Comparison of ENCODE assay signal across 8 cellular contexts in the genomic region with DNA sequence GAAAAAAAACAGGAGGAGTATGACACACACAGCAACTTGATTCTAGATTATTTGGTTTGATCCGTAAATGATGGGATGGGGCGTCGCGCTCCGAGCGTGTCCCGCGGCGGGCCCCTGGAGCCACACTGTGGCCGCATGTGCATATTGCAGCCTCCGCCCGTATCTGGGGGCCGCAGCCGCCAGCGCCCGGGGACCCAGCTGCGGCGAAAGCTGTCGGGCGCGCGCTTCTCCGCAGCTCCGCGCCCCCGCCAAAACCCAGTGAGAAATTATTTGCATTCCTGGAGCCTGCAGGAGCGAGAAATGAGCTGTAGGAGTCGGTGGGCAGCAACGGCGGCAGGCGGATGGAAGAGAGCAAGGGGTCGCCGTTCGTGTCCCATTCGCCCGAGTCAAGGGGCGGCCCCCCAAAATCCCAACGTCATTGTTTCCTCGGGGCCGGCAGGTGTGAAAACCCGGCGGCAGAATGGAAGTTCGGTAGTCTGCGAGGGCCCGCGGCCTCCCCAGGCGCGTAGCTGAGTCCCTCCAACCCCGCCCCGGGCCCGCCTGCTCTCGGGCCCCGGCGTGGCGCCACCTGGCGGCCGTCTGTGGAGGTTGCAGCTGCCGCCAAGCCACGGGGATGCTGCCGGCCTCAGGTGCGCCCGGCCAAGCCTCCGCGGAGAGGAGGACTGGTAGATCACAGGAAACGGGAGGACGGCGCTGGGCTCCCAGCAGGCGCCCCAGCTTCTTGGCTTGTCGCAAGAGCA.
A peak's percentile ranks its signal among the peaks of the same experiment; 100 is the strongest.
DNase-seq lines count a peak whose midpoint lies in the region; ATAC-seq and TF ChIP-seq lines count a peak whose summit lies in the region.
"Not testable (repeated sequence)": the region's sequence is repeated elsewhere in the genome, so short reads cannot be mapped to it uniquely, and the experiment has no call there.

No MANE protein-coding gene starts in this region.

- not testable (repeated sequence) for H3K36me3 ChIP-seq in BJ (ENCODE audit: control insufficient read depth, insufficient read depth, low read length); colonic mucosa; liver (ENCODE audit: control insufficient read depth in 4 of 4, insufficient read depth in 3 of 4, low read depth in 1 of 4, low read length in 3 of 4)

- not testable (repeated sequence) for H3K27me3 ChIP-seq in BJ (ENCODE audit: control insufficient read depth, insufficient read depth, low read length); colonic mucosa; liver (ENCODE audit: control insufficient read depth in 4 of 4, insufficient read depth in 4 of 4, low read length in 3 of 4)

- intact Hi-C loops in colonic mucosa (cut with DNase I): not testable (repeated sequence)

- not testable (repeated sequence) for H3K4me1 ChIP-seq in colonic mucosa; liver (ENCODE audit: control insufficient read depth in 4 of 4, insufficient read depth in 4 of 4, low read length in 3 of 4)

- not testable (repeated sequence) for H3K9me3 ChIP-seq in colonic mucosa; liver (ENCODE audit: control insufficient read depth in 4 of 4, low read length in 3 of 4)

- H3K4me3 ChIP-seq in BJ (ENCODE audit: low read depth, low read length) (peak overlapping the region; percentile 35), colonic mucosa (peak overlapping the region; percentile 27)
- not testable (repeated sequence) for H3K4me3 ChIP-seq in liver (ENCODE audit: low read depth in 1 of 3, low read length in 3 of 3)

- DNase-seq in BJ (ENCODE audit: low read depth): not testable (repeated sequence)
- DNase-seq in NCI-H69 (lab: John Stamatoyannopoulos, UW): peak; percentile 77
- DNase-seq in activated CD4-positive, alpha-beta T cell treated with anti-CD3 and anti-CD28 coated beads, Interleukin-2, amount 50 U/mL, for 24 hours (ENCODE audit: low read depth in 1 of 2, low spot score in 1 of 2): peak; percentile 74 to 80
- DNase-seq in colonic mucosa: peak; percentile 82
- DNase-seq in stimulated activated CD4-positive, alpha-beta T cell treated with anti-CD3 and anti-CD28 coated beads, Interleukin-1b, Interleukin-23, amount 100 ng/mL, for 4 hours (ENCODE audit: low read depth in 2 of 2): peak; percentile 78 to 81

- CTCF ChIA-PET in BJ (lab: Yijun Ruan, JAX): not testable (repeated sequence)

- under 1% methylated on average over 50 of the region's 69 CpGs for WGBS in liver

- H3K27ac ChIP-seq in colonic mucosa; liver (ENCODE audit: low read depth in 1 of 2, low read length in 2 of 2): not testable (repeated sequence)

- POLR2A ChIA-PET in BJ (lab: Charles Lee): not testable (repeated sequence)

- TF ChIP-seq RAD21 in liver (IDR thresholded peaks at IDR 0.05): peak; percentile 18 to 65

- not testable (repeated sequence) for H3K9ac ChIP-seq in colonic mucosa (ENCODE audit: low read depth in 2 of 2, low read length in 2 of 2); liver (ENCODE audit: low read depth in 1 of 2, low read length in 2 of 2)

- ATAC-seq in GM19397 (IDR thresholded peaks at IDR 0.05; ENCODE audit: unreplicated experiment): peak; percentile 96
- peak; percentile 73 for ATAC-seq in HG03378 (IDR thresholded peaks at IDR 0.05; ENCODE audit: unreplicated experiment)

- TF ChIP-seq CTCF in BJ (IDR thresholded peaks at IDR 0.05; ENCODE audit: insufficient read depth, low read depth, low read length) (peak; percentile 40), colonic mucosa (IDR thresholded peaks at IDR 0.05) (peak; percentile 26), liver (IDR thresholded peaks at IDR 0.05; ENCODE audit: low read depth, low read length, missing input control) (peak; percentile 58)
